ENCODE assay signal across 1 cellular context in genomic region chr22:33194529-33194928, GRCh38.
TF ChIP-seq lines count a peak whose summit lies in the region.

No MANE protein-coding gene starts in this region.

TF ChIP-seq in H1, 55 proteins besides CTCF, POLR2A, EP300 and RAD21:
- no peak for TF ChIP-seq CTBP2 (IDR thresholded peaks at IDR 0.05; ENCODE audit: borderline replicate concordance, insufficient read depth, insufficient read length, low read length)
- TF ChIP-seq TEAD4 (IDR thresholded peaks at IDR 0.05; ENCODE audit: low read depth, low read length): peak; percentile 92
